In genomic region chr15:84734794-84735479, GRCh38 we compare ENCODE assay signal across 8 cellular contexts. TPM values are rescaled to one million over a fixed set of nuclear protein-coding genes. Genes with fewer than 3 reads are reported as not detected.
A peak's percentile ranks its signal among the peaks of the same experiment; 100 is the strongest.
DNase-seq lines count a peak whose midpoint lies in the region; ATAC-seq and TF ChIP-seq lines count a peak whose summit lies in the region.

No MANE protein-coding gene starts in this region.

- no peaks in the 10 kb centered on the region for H3K27me3 Mint-ChIP-seq in Calu3 (ENCODE audit: unreplicated experiment)

- H3K9me3 Mint-ChIP-seq in Calu3 (ENCODE audit: low read depth, unreplicated experiment): no peaks in the 10 kb centered on the region

- no CpG with 5 or more reads among the region's 7 CpGs for WGBS in iPS DF 6.9 (ENCODE audit: insufficient coverage, insufficient read length)

- no peaks in the 10 kb centered on the region for H3K9me3 ChIP-seq in iPS DF 6.9 (ENCODE audit: control insufficient read depth, insufficient read depth, low read length)

- H3K36me3 Mint-ChIP-seq in Calu3 (ENCODE audit: insufficient read depth, unreplicated experiment): peaks cover 27% of the 10 kb centered on the region

- H3K4me3 Mint-ChIP-seq in Calu3 (ENCODE audit: low read depth, unreplicated experiment): peak overlapping the region; percentile 45

- intact Hi-C loops in Calu3 (cut with micrococcal nuclease; ENCODE audit: unreplicated experiment): loop anchor here (2.0 kb wide), 3 partner anchors 16 to 38 kb away; partner anchors contain the start of gene SEC11A

- TF ChIP-seq CTCF in Calu3 (IDR thresholded peaks at IDR 0.05; ENCODE audit: unreplicated experiment): no peak

- DNase-seq in Calu3 (peak; percentile 94), iPS DF 6.9 (ENCODE audit: low read depth, low spot score) (peak; percentile 95), AG08396 (ENCODE audit: low spot score) (no peak)
- peak; percentile 49 for DNase-seq in activated gamma-delta T cell treated with anti-CD3 and anti-CD28 coated beads, Interleukin-2, amount 50 U/mL, for 16 hours (ENCODE audit: low read depth)
- DNase-seq in stimulated activated CD4-positive, alpha-beta T cell treated with anti-CD3 and anti-CD28 coated beads, Interleukin-2, amount 100 ng/mL, for 24 hours: peak; percentile 71 to 74

- CTCF ChIA-PET in Calu3 (lab: Charles Lee): interaction anchor here (0.6 to 3.0 kb wide), 17 partner anchors 10 to 962 kb away, joined by 3 to 45 read pairs (median 4); partner anchors contain the start of genes PDE8A, SEC11A and WDR73

- H3K4me3 ChIP-seq in iPS DF 6.9 (ENCODE audit: low read length): no peak overlapping the region

- no peaks in the 10 kb centered on the region for H3K36me3 ChIP-seq in iPS DF 6.9 (ENCODE audit: control insufficient read depth, insufficient read depth, low read length)

- H3K4me1 Mint-ChIP-seq in Calu3 (ENCODE audit: low read depth, unreplicated experiment): peaks cover 39% of the 10 kb centered on the region

- peak overlapping the region; percentile 96 for H3K27ac Mint-ChIP-seq in Calu3 (ENCODE audit: unreplicated experiment)

- no peak overlapping the region for H3K27ac ChIP-seq in iPS DF 6.9 (ENCODE audit: low read length)

- H3K27me3 ChIP-seq in iPS DF 6.9 (ENCODE audit: control insufficient read depth, insufficient read depth, low read length): no peaks in the 10 kb centered on the region

- BruUV-seq in Calu3 (replicated peaks; lab: Mats Ljungman, UMichigan): no TSS peak

- TF ChIP-seq POLR2A in Raji (IDR thresholded peaks at IDR 0.05; ENCODE audit: insufficient read depth, low read depth, low read length): peak; percentile 75

- H3K4me1 ChIP-seq in iPS DF 6.9 (ENCODE audit: control insufficient read depth, insufficient read depth, low read length): no peaks in the 10 kb centered on the region

- ATAC-seq in GM19467 (IDR thresholded peaks at IDR 0.05; ENCODE audit: unreplicated experiment) (peak; percentile 58), HG03520 (IDR thresholded peaks at IDR 0.05; ENCODE audit: unreplicated experiment) (peak; percentile 44)

RNA-seq across cellular contexts. Expression of gene ZNF592, which starts 13.5 kb away (rescaled TPM):
- total RNA-seq in Calu3 (2022): 49.5 and 49.6 TPM in 2 replicates

RNA-seq across cellular contexts. Expression of gene SEC11A, which starts 19.0 kb away (rescaled TPM):
- total RNA-seq in Calu3 (2022): 214 and 243 TPM in 2 replicates
